Comparison of ENCODE assay signal across 8 cellular contexts in genomic region chr7:148262721-148263229, GRCh38.
A peak's percentile ranks its signal among the peaks of the same experiment; 100 is the strongest.
DNase-seq lines count a peak whose midpoint lies in the region; ATAC-seq and TF ChIP-seq lines count a peak whose summit lies in the region.

No MANE protein-coding gene starts in this region.

- no peak overlapping the region for H3K4ac ChIP-seq in mesenchymal stem cell (ENCODE audit: low read depth in 1 of 2, low read length in 2 of 2)

- H3K9ac ChIP-seq in mesenchymal stem cell (ENCODE audit: low read length), result peak overlapping the region; percentile 65

- H3K27ac ChIP-seq in mesenchymal stem cell (ENCODE audit: low read length, poor library complexity, severe bottlenecking), result no peak overlapping the region

- ATAC-seq in GM18511 (IDR thresholded peaks at IDR 0.05; ENCODE audit: unreplicated experiment) (peak; percentile 89), HG03095 (IDR thresholded peaks at IDR 0.05; ENCODE audit: unreplicated experiment) (peak; percentile 63)
- ATAC-seq in activated CD8-positive, alpha-beta T cell treated with anti-CD3 and anti-CD28 coated beads for 36 hours, result peak; percentile 72

- peaks cover 11% of the 10 kb centered on the region for H3K27me3 Mint-ChIP-seq in activated CD8-positive, alpha-beta T cell treated with anti-CD3 and anti-CD28 coated beads for 36 hours

- no peaks in the 10 kb centered on the region for H3K36me3 Mint-ChIP-seq in activated CD8-positive, alpha-beta T cell treated with anti-CD3 and anti-CD28 coated beads for 36 hours (ENCODE audit: low read depth)

- 4% methylated on average over 15 of the region's 18 CpGs for WGBS in mesenchymal stem cell

- no peak overlapping the region for H2BK15ac ChIP-seq in mesenchymal stem cell (ENCODE audit: low read depth, poor library complexity, severe bottlenecking)

- POLR2A ChIA-PET in activated CD8-positive, alpha-beta T cell treated with anti-CD3 and anti-CD28 coated beads for 36 hours (lab: Charles Lee), result no interaction called here

- H3K27ac Mint-ChIP-seq in activated CD8-positive, alpha-beta T cell treated with anti-CD3 and anti-CD28 coated beads for 36 hours, result no peak overlapping the region

- no peaks in the 10 kb centered on the region for H3K4me1 ChIP-seq in mesenchymal stem cell (ENCODE audit: control insufficient read depth, insufficient read depth, low read depth, low read length)

- no peak overlapping the region for H2AK5ac ChIP-seq in mesenchymal stem cell (ENCODE audit: low read length, severe bottlenecking)

- H3K18ac ChIP-seq in mesenchymal stem cell (ENCODE audit: low read depth in 1 of 2, low read length in 2 of 2), result no peak overlapping the region

- TF ChIP-seq CTCF in activated CD8-positive, alpha-beta T cell treated with anti-CD3 and anti-CD28 coated beads for 36 hours (IDR thresholded peaks at IDR 0.05), result peak; percentile 90

- H3K9me3 Mint-ChIP-seq in activated CD8-positive, alpha-beta T cell treated with anti-CD3 and anti-CD28 coated beads for 36 hours, result no peaks in the 10 kb centered on the region

- no peak overlapping the region for H2BK5ac ChIP-seq in mesenchymal stem cell (ENCODE audit: low read depth, low read length, poor library complexity, severe bottlenecking)

- intact Hi-C loops in activated CD8-positive, alpha-beta T cell treated with anti-CD3 and anti-CD28 coated beads for 36 hours (cut with micrococcal nuclease), result no loop called here

- CTCF ChIA-PET in activated CD8-positive, alpha-beta T cell treated with anti-CD3 and anti-CD28 coated beads for 36 hours (lab: Charles Lee), result interaction anchor here (0.8 to 3.4 kb wide), 16 partner anchors 8 to 484 kb away, joined by 3 to 17 read pairs (median 3); no protein-coding TSS in a partner anchor

- H2AFZ ChIP-seq in mesenchymal stem cell (ENCODE audit: low read depth, low read length), result no peak overlapping the region

- no peak overlapping the region for H2BK12ac ChIP-seq in mesenchymal stem cell (ENCODE audit: low read length in 2 of 2)

- DNase-seq in ACHN (peak; percentile 48), NCI-H446 (lab: John Stamatoyannopoulos, UW) (peak; percentile 14 to 79), mesenchymal stem cell (peak; percentile 39)
- peak; percentile 75 for DNase-seq in activated CD8-positive, alpha-beta T cell treated with anti-CD3 and anti-CD28 coated beads for 36 hours
- peak; percentile 39 for DNase-seq in effector CD8-positive, alpha-beta T cell (lab: John Stamatoyannopoulos, UW)
- peak; percentile 18 to 40 for DNase-seq in stimulated activated CD8-positive, alpha-beta memory T cell treated with anti-CD3 and anti-CD28 coated beads, Interleukin-15, amount 100 ng/mL, for 48 hours (ENCODE audit: low read depth in 2 of 2)

- peak overlapping the region in 1 of 2 experiments; percentile 68 for H3K4me3 ChIP-seq in mesenchymal stem cell (ENCODE audit: insufficient read depth in 1 of 2, low read depth in 1 of 2, low read length in 2 of 2)

- no peaks in the 10 kb centered on the region for H3K79me1 ChIP-seq in mesenchymal stem cell (replicated peaks; ENCODE audit: low read length, poor library complexity, severe bottlenecking)

- no peak overlapping the region for H3K23ac ChIP-seq in mesenchymal stem cell (ENCODE audit: low read length in 2 of 2)

- H2BK120ac ChIP-seq in mesenchymal stem cell (ENCODE audit: low read depth, low read length), result no peak overlapping the region

- H3K36me3 ChIP-seq in mesenchymal stem cell (ENCODE audit: control insufficient read depth in 1 of 2, insufficient read depth in 2 of 2, low read depth in 1 of 2, low read length in 2 of 2), result no peaks in the 10 kb centered on the region

- H4K8ac ChIP-seq in mesenchymal stem cell (ENCODE audit: low read length), result no peak overlapping the region

- H3K4me3 Mint-ChIP-seq in activated CD8-positive, alpha-beta T cell treated with anti-CD3 and anti-CD28 coated beads for 36 hours, result no peak overlapping the region

- no peak overlapping the region for H3K14ac ChIP-seq in mesenchymal stem cell (ENCODE audit: low read length in 2 of 2)

- H3K27me3 ChIP-seq in mesenchymal stem cell (ENCODE audit: control insufficient read depth in 1 of 2, insufficient read depth in 1 of 2, low read length in 2 of 2), result peaks cover 3 to 17% of the 10 kb centered on the region in 2 experiments

- H3K9me3 ChIP-seq in mesenchymal stem cell (ENCODE audit: control insufficient read depth, low read length), result no peaks in the 10 kb centered on the region

- in situ Hi-C loops in ACHN (cut with HindIII; ENCODE audit: low pct_ligation_motif_present, low pct_unique_long_range_greater_than_20kb, low sequenced_read_pairs), result no loop called here

- peaks cover 7% of the 10 kb centered on the region for H3K4me1 Mint-ChIP-seq in activated CD8-positive, alpha-beta T cell treated with anti-CD3 and anti-CD28 coated beads for 36 hours (ENCODE audit: low read depth)

- H3K4me2 ChIP-seq in mesenchymal stem cell (ENCODE audit: low read length, poor library complexity, severe bottlenecking), result no peak overlapping the region

- H4K91ac ChIP-seq in mesenchymal stem cell (ENCODE audit: low read length), result no peak overlapping the region
